16 cellular contexts compared by ENCODE assay signal in genomic region chr2:160309585-160309984, GRCh38.
DNase-seq lines count a peak whose midpoint lies in the region; ATAC-seq and TF ChIP-seq lines count a peak whose summit lies in the region.
"Had no signal": no experiment of that assay in that cellular context is flagged by ENCODE, and none has a peak within 500 bp of the region (broad histone marks: within the 10 kb centered on the region; RNA-seq: fewer than 3 reads in every experiment).

No MANE protein-coding gene starts in this region.

- H3K14ac ChIP-seq in IMR-90 (replicated peaks; ENCODE audit: low read depth, low read length), result peak overlapping the region; percentile 77

- no peaks in the 10 kb centered on the region for H3K27me3 ChIP-seq in CD8-positive, alpha-beta T cell (ENCODE audit: insufficient read depth, low read length)
- no peaks in the 10 kb centered on the region for H3K27me3 ChIP-seq in IMR-90 (ENCODE audit: control insufficient read depth, insufficient read depth, low read length)
- no peaks in the 10 kb centered on the region for H3K27me3 ChIP-seq in naive thymus-derived CD4-positive, alpha-beta T cell (ENCODE audit: control insufficient read depth in 2 of 2, insufficient read depth in 2 of 2, low read length in 2 of 2)
- H3K27me3 ChIP-seq in right lobe of liver, result no peaks in the 10 kb centered on the region
- H3K27me3 ChIP-seq in effector memory CD4-positive, alpha-beta T cell (replicated peaks; ENCODE audit: control insufficient read depth, insufficient read depth, low read length, poor library complexity, severe bottlenecking), result no peaks in the 10 kb centered on the region
- H3K27me3 ChIP-seq: SJCRH30 had no signal

- DNase-seq in CD8-positive, alpha-beta T cell, result no peak
- DNase-seq in IMR-90, result peak; percentile 56
- DNase-seq in effector memory CD8-positive, alpha-beta T cell, result no peak
- DNase-seq in naive thymus-derived CD4-positive, alpha-beta T cell, result no peak
- no peak for DNase-seq in right lobe of liver
- DNase-seq in H4 (ENCODE audit: low spot score), result no peak
- no peak for DNase-seq in effector memory CD4-positive, alpha-beta T cell
- no peak for DNase-seq in effector CD4-positive, alpha-beta T cell
- DNase-seq: activated naive CD8-positive, alpha-beta T cell treated with anti-CD3 and anti-CD28 coated beads, Interleukin-2, amount 10 ng/mL, durations not matched to agents 7 days and 5 days; cerebellar nuclear complex; H7; NCI-H1930; NCI-H82; retina; SJCRH30 had no signal

- peaks cover 69% of the 10 kb centered on the region for H3K36me3 Mint-ChIP-seq in CD8-positive, alpha-beta T cell
- peaks cover 16% of the 10 kb centered on the region for H3K36me3 Mint-ChIP-seq in effector memory CD8-positive, alpha-beta T cell (ENCODE audit: insufficient read depth)
- peaks cover 6 to 47% (median 24%) of the 10 kb centered on the region in 5 donors for H3K36me3 Mint-ChIP-seq in naive thymus-derived CD4-positive, alpha-beta T cell

- peak overlapping the region; percentile 55 for H2BK5ac ChIP-seq in IMR-90 (ENCODE audit: low read depth, low read length, poor library complexity, severe bottlenecking)

- ATAC-seq in CD8-positive, alpha-beta T cell, result no peak
- ATAC-seq in IMR-90 (ENCODE audit: low read depth) (peak; percentile 40), right lobe of liver (no peak)
- no peak for ATAC-seq in effector memory CD8-positive, alpha-beta T cell (replicated peaks)
- no peak for ATAC-seq in naive thymus-derived CD4-positive, alpha-beta T cell

- H3K27ac ChIP-seq in CD8-positive, alpha-beta T cell (ENCODE audit: low read depth, low read length), result no peak overlapping the region
- H3K27ac ChIP-seq in IMR-90 (ENCODE audit: insufficient read depth, low read length) (peak overlapping the region; percentile 50; the same call in 1 of the 2 replicates), right lobe of liver (no peak overlapping the region)
- no peak overlapping the region for H3K27ac ChIP-seq in naive thymus-derived CD4-positive, alpha-beta T cell (ENCODE audit: low read depth, low read length)
- no peak overlapping the region for H3K27ac ChIP-seq in effector memory CD4-positive, alpha-beta T cell (ENCODE audit: insufficient read depth, low read length, poor library complexity, severe bottlenecking)
- H3K27ac ChIP-seq: SJCRH30 had no signal

- H3K4me3 ChIP-seq in CD8-positive, alpha-beta T cell (ENCODE audit: low read depth, low read length), result no peak overlapping the region
- H3K4me3 ChIP-seq in IMR-90 (ENCODE audit: insufficient read depth, low read depth, low read length) (no peak overlapping the region), right lobe of liver (no peak overlapping the region)
- no peak overlapping the region for H3K4me3 ChIP-seq in naive thymus-derived CD4-positive, alpha-beta T cell (ENCODE audit: low read length)
- H3K4me3 ChIP-seq in effector memory CD4-positive, alpha-beta T cell (ENCODE audit: insufficient read depth, low read depth, low read length, poor library complexity, severe bottlenecking), result no peak overlapping the region
- H3K4me3 ChIP-seq: SJCRH30 had no signal

- no peaks in the 10 kb centered on the region for H3K4me1 ChIP-seq in CD8-positive, alpha-beta T cell (ENCODE audit: insufficient read depth, low read length)
- H3K4me1 ChIP-seq in IMR-90 (ENCODE audit: control insufficient read depth, insufficient read depth, low read length), result peaks cover 24% of the 10 kb centered on the region
- no peaks in the 10 kb centered on the region for H3K4me1 ChIP-seq in naive thymus-derived CD4-positive, alpha-beta T cell (ENCODE audit: control insufficient read depth in 2 of 2, insufficient read depth in 2 of 2, low read length in 2 of 2)
- H3K4me1 ChIP-seq in right lobe of liver, result no peaks in the 10 kb centered on the region
- no peaks in the 10 kb centered on the region for H3K4me1 ChIP-seq in effector memory CD4-positive, alpha-beta T cell (ENCODE audit: control insufficient read depth, insufficient read depth, low read length, poor library complexity, severe bottlenecking)

- H4K20me1 ChIP-seq in IMR-90 (ENCODE audit: insufficient read depth, low read length), result peaks cover 20% of the 10 kb centered on the region; the same call in 1 of the 2 replicates

- TF ChIP-seq CTCF in CD8-positive, alpha-beta T cell (IDR thresholded peaks at IDR 0.05), result no peak
- TF ChIP-seq CTCF in IMR-90 (conservative IDR thresholded peaks at IDR 0.05; ENCODE audit: low read depth, low read length), result no peak
- TF ChIP-seq CTCF in right lobe of liver (IDR thresholded peaks at IDR 0.05), result no peak

- H2BK120ac ChIP-seq in IMR-90 (ENCODE audit: low read depth, low read length), result peak overlapping the region; percentile 69

- H2AK5ac ChIP-seq in IMR-90 (ENCODE audit: low read depth, low read length), result peak overlapping the region; percentile 41

- H3K79me1 ChIP-seq in IMR-90 (ENCODE audit: low read depth in 1 of 2, low read length in 2 of 2), result peaks cover 31 to 65% of the 10 kb centered on the region in 2 experiments

- H2AFZ ChIP-seq in IMR-90 (replicated peaks; ENCODE audit: low read length, poor library complexity), result no peak overlapping the region

- no peaks in the 10 kb centered on the region for H3K9me3 ChIP-seq in CD8-positive, alpha-beta T cell (ENCODE audit: low read length)
- H3K9me3 ChIP-seq in IMR-90 (ENCODE audit: control insufficient read depth, insufficient read depth, low read length), result no peaks in the 10 kb centered on the region
- H3K9me3 ChIP-seq in naive thymus-derived CD4-positive, alpha-beta T cell (ENCODE audit: control insufficient read depth in 2 of 3, low read length in 3 of 3), result no peaks in the 10 kb centered on the region
- no peaks in the 10 kb centered on the region for H3K9me3 ChIP-seq in right lobe of liver
- H3K9me3 ChIP-seq in effector memory CD4-positive, alpha-beta T cell (ENCODE audit: control insufficient read depth, low read length), result no peaks in the 10 kb centered on the region
- H3K9me3 ChIP-seq: SJCRH30 had no signal

- peak overlapping the region; percentile 38 to 54; a peak in 3 of 4 replicates for H4K8ac ChIP-seq in IMR-90 (ENCODE audit: low read depth in 2 of 2, low read length in 2 of 2)

- dilution Hi-C loops in IMR-90 (cut with HindIII; ENCODE audit: low sequenced_read_pairs, unreplicated experiment), result no loop called here

- peak overlapping the region; percentile 65; the same call in 1 of the 2 replicates for H4K91ac ChIP-seq in IMR-90 (ENCODE audit: insufficient read depth, low read depth, low read length)

- no peak overlapping the region for H3K56ac ChIP-seq in IMR-90 (ENCODE audit: extremely low read depth, insufficient read depth, low read length)

- H3K9ac ChIP-seq in IMR-90 (ENCODE audit: low read depth, low read length), result peak overlapping the region; percentile 12; the same call in 1 of the 2 replicates

- peak overlapping the region; percentile 38 for H3K4me2 ChIP-seq in IMR-90 (ENCODE audit: low read depth, low read length)

- H3K4ac ChIP-seq in IMR-90 (ENCODE audit: low read depth, low read length), result peak overlapping the region; percentile 73; the same call in 1 of the 2 replicates

- intact Hi-C loops in CD8-positive, alpha-beta T cell (cut with DNase I, micrococcal nuclease), result no loop called here
- intact Hi-C loops in IMR-90 (cut with micrococcal nuclease), result no loop called here
- intact Hi-C loops in naive thymus-derived CD4-positive, alpha-beta T cell (cut with micrococcal nuclease), result loop anchor here in 1 of 2 donors (2.0 kb wide), 1 partner anchor 15 kb away; no protein-coding TSS in a partner anchor
- intact Hi-C loops in right lobe of liver (cut with DNase I), result no loop called here

- H2BK15ac ChIP-seq in IMR-90 (ENCODE audit: low read depth, low read length), result peak overlapping the region; percentile 82; the same call in 1 of the 3 replicates

- BruUV-seq in IMR-90 (replicated peaks; lab: Mats Ljungman, UMichigan), result no TSS peak

- H3K23ac ChIP-seq in IMR-90 (ENCODE audit: low read depth, low read length), result peak overlapping the region; percentile 39

- in situ Hi-C loops in IMR-90 (cut with MboI; ENCODE audit: low sequenced_read_pairs), result no loop called here

- peak overlapping the region; percentile 38 for H2AK9ac ChIP-seq in IMR-90 (replicated peaks; ENCODE audit: low read depth, low read length, poor library complexity)

- H3K27ac Mint-ChIP-seq in CD8-positive, alpha-beta T cell, result peak overlapping the region; percentile 58
- peak overlapping the region; percentile 70 to 86 for H3K27ac Mint-ChIP-seq in effector memory CD8-positive, alpha-beta T cell
- H3K27ac Mint-ChIP-seq in naive thymus-derived CD4-positive, alpha-beta T cell, result peak overlapping the region in 5 of 9 donors; percentile 1 to 73 (median 35)
- H3K27ac Mint-ChIP-seq: activated naive CD8-positive, alpha-beta T cell treated with anti-CD3 and anti-CD28 coated beads, Interleukin-2, amount 10 ng/mL, durations not matched to agents 7 days and 5 days had no signal

- H2BK20ac ChIP-seq in IMR-90 (ENCODE audit: low read depth, low read length), result peak overlapping the region; percentile 16; the same call in 1 of the 2 replicates

- H3K9me3 Mint-ChIP-seq in CD8-positive, alpha-beta T cell, result no peaks in the 10 kb centered on the region
- H3K9me3 Mint-ChIP-seq in effector memory CD8-positive, alpha-beta T cell, result no peaks in the 10 kb centered on the region
- no peaks in the 10 kb centered on the region for H3K9me3 Mint-ChIP-seq in naive thymus-derived CD4-positive, alpha-beta T cell
- H3K9me3 Mint-ChIP-seq: activated naive CD8-positive, alpha-beta T cell treated with anti-CD3 and anti-CD28 coated beads, Interleukin-2, amount 10 ng/mL, durations not matched to agents 7 days and 5 days; CD14-positive monocyte had no signal

- CTCF ChIA-PET in CD8-positive, alpha-beta T cell (lab: Charles Lee), result no interaction called here
- CTCF ChIA-PET in IMR-90 (lab: Yijun Ruan, JAX), result interaction anchor here (0.6 kb wide), 1 partner anchor 15 kb away, joined by 3 read pairs; no protein-coding TSS in a partner anchor
- CTCF ChIA-PET in naive thymus-derived CD4-positive, alpha-beta T cell (lab: Charles Lee), result no interaction called here

- H3K27me3 Mint-ChIP-seq in CD8-positive, alpha-beta T cell (ENCODE audit: low read depth), result no peaks in the 10 kb centered on the region
- no peaks in the 10 kb centered on the region for H3K27me3 Mint-ChIP-seq in effector memory CD8-positive, alpha-beta T cell
- H3K27me3 Mint-ChIP-seq in naive thymus-derived CD4-positive, alpha-beta T cell, result no peaks in the 10 kb centered on the region
- H3K27me3 Mint-ChIP-seq: activated naive CD8-positive, alpha-beta T cell treated with anti-CD3 and anti-CD28 coated beads, Interleukin-2, amount 10 ng/mL, durations not matched to agents 7 days and 5 days had no signal

- H4K5ac ChIP-seq in IMR-90 (ENCODE audit: low read depth, low read length), result 0 out of 2 replicates have a peak overlapping the region, but pooled peaks have one; percentile 10

- H3K18ac ChIP-seq in IMR-90 (ENCODE audit: low read depth, low read length), result peak overlapping the region; percentile 40; the same call in 1 of the 2 replicates

- POLR2A ChIA-PET in CD8-positive, alpha-beta T cell (lab: Charles Lee), result no interaction called here
- POLR2A ChIA-PET in IMR-90 (lab: Charles Lee; ENCODE audit: unreplicated experiment), result interaction anchor here (0.7 kb wide), 1 partner anchor 105 kb away, joined by 3 read pairs; no protein-coding TSS in a partner anchor
- POLR2A ChIA-PET in naive thymus-derived CD4-positive, alpha-beta T cell (lab: Charles Lee), result interaction anchor here (0.7 kb wide), 1 partner anchor 164 kb away, joined by 3 read pairs; no protein-coding TSS in a partner anchor

- H3K4me1 Mint-ChIP-seq in CD8-positive, alpha-beta T cell (ENCODE audit: low read depth), result peaks cover 27% of the 10 kb centered on the region
- H3K4me1 Mint-ChIP-seq in effector memory CD8-positive, alpha-beta T cell (ENCODE audit: low read depth in 2 of 2), result peaks cover 23 to 26% of the 10 kb centered on the region in 2 donors
- peaks cover 0 to 56% (median 26%) of the 10 kb centered on the region in 7 donors for H3K4me1 Mint-ChIP-seq in naive thymus-derived CD4-positive, alpha-beta T cell
- H3K4me1 Mint-ChIP-seq: CD14-positive monocyte had no signal

- TF ChIP-seq POLR2A in IMR-90 (IDR thresholded peaks at IDR 0.05; ENCODE audit: low read depth, low read length) (no peak), right lobe of liver (IDR thresholded peaks at IDR 0.05) (no peak)

- H3K36me3 ChIP-seq in CD8-positive, alpha-beta T cell (ENCODE audit: insufficient read depth, low read length), result peaks cover 18% of the 10 kb centered on the region
- peaks cover 20% of the 10 kb centered on the region for H3K36me3 ChIP-seq in IMR-90 (ENCODE audit: control insufficient read depth, insufficient read depth, low read length)
- peaks cover 0 to 34% (median 0%) of the 10 kb centered on the region in 3 experiments for H3K36me3 ChIP-seq in naive thymus-derived CD4-positive, alpha-beta T cell (ENCODE audit: control insufficient read depth in 2 of 3, insufficient read depth in 3 of 3, low read length in 3 of 3)
- peaks cover 0 to 8% (median 0%) of the 10 kb centered on the region in 4 donors for H3K36me3 ChIP-seq in right lobe of liver
- peaks cover 33% of the 10 kb centered on the region for H3K36me3 ChIP-seq in effector memory CD4-positive, alpha-beta T cell (ENCODE audit: control insufficient read depth, insufficient read depth, low read length)

- H3K9me1 ChIP-seq in IMR-90 (ENCODE audit: insufficient read depth, low read length), result peaks cover 21% of the 10 kb centered on the region

- H3K4me3 Mint-ChIP-seq in CD8-positive, alpha-beta T cell, result no peak overlapping the region
- no peak overlapping the region for H3K4me3 Mint-ChIP-seq in effector memory CD8-positive, alpha-beta T cell
- H3K4me3 Mint-ChIP-seq in naive thymus-derived CD4-positive, alpha-beta T cell, result no peak overlapping the region
- H3K4me3 Mint-ChIP-seq: activated naive CD8-positive, alpha-beta T cell treated with anti-CD3 and anti-CD28 coated beads, Interleukin-2, amount 10 ng/mL, durations not matched to agents 7 days and 5 days; CD14-positive monocyte had no signal

- TF ChIP-seq RAD21 in IMR-90 (IDR thresholded peaks at IDR 0.05; ENCODE audit: low read length), result no peak
